In genomic region chr4:143531368-143531767, GRCh38 we compare ENCODE assay signal across 10 cellular contexts. TPM values are rescaled to one million over a fixed set of nuclear protein-coding genes. Genes with fewer than 3 reads are reported as not detected.
DNase-seq lines count a peak whose midpoint lies in the region; ATAC-seq and TF ChIP-seq lines count a peak whose summit lies in the region.
"Had no signal": no experiment of that assay in that cellular context is flagged by ENCODE, and none has a peak within 500 bp of the region (broad histone marks: within the 10 kb centered on the region; RNA-seq: fewer than 3 reads in every experiment).

No MANE protein-coding gene starts in this region.

- H3K79me2 ChIP-seq in H9 (ENCODE audit: insufficient read depth, low read length) = no peaks in the 10 kb centered on the region

- no peak for TF ChIP-seq POLR2A in right lobe of liver (IDR thresholded peaks at IDR 0.05)

- H4K20me1 ChIP-seq in H9 (ENCODE audit: control insufficient read depth, insufficient read depth, insufficient read length) = no peaks in the 10 kb centered on the region

- H3K4me1 ChIP-seq in H9 (ENCODE audit: insufficient read depth, low read length) (no peaks in the 10 kb centered on the region), right lobe of liver (no peaks in the 10 kb centered on the region)
- H3K4me1 ChIP-seq: SJCRH30 had no signal

- no peak overlapping the region for H3K14ac ChIP-seq in H9 (ENCODE audit: insufficient read depth, low read length)

- DNase-seq in EH (ENCODE audit: low read depth) = peak; percentile 36
- no peak for DNase-seq in H9
- no peak for DNase-seq in WERI-Rb-1
- DNase-seq in right lobe of liver = no peak
- DNase-seq in NCI-H1694 treated with DMSO at 0.1 percent for 48 hours (lab: John Stamatoyannopoulos, UW) = no peak
- DNase-seq in DMS114 treated with DMSO at 0.1 percent for 48 hours (lab: John Stamatoyannopoulos, UW; ENCODE audit: unreplicated experiment) = no peak
- no peak for DNase-seq in stimulated activated CD4-positive, alpha-beta T cell treated with anti-CD3 and anti-CD28 coated beads, Interleukin-4, amount 100 ng/mL, for 24 hours
- no peak for DNase-seq in stimulated activated CD4-positive, alpha-beta T cell treated with anti-CD3 and anti-CD28 coated beads, Interleukin-12 subunit alpha, Interleukin-12 subunit beta, amount 100 ng/mL, for 4 hours
- DNase-seq: effector CD4-positive, alpha-beta T cell had no signal

- H3K36me3 Mint-ChIP-seq in H9 (ENCODE audit: insufficient read depth in 1 of 3, low read depth in 3 of 3) = peaks cover 61 to 96% (median 93%) of the 10 kb centered on the region in 3 experiments

- intact Hi-C loops in right lobe of liver (cut with DNase I) = no loop called here

- H3K27me3 ChIP-seq in H9 (ENCODE audit: insufficient read depth, low read length) (no peaks in the 10 kb centered on the region), WERI-Rb-1 (ENCODE audit: insufficient read depth, low read depth, severe bottlenecking) (no peaks in the 10 kb centered on the region), right lobe of liver (no peaks in the 10 kb centered on the region)
- H3K27me3 ChIP-seq: SJCRH30 had no signal

- no peak overlapping the region for H2AK5ac ChIP-seq in H9 (ENCODE audit: insufficient read length, low read length)

- peaks cover 98% of the 10 kb centered on the region for H3K36me3 ChIP-seq in WERI-Rb-1
- H3K36me3 ChIP-seq in right lobe of liver = peaks cover 9 to 75% (median 32%) of the 10 kb centered on the region in 4 donors

- H2BK12ac ChIP-seq in H9 (ENCODE audit: insufficient read length, low read depth, low read length) = no peak overlapping the region

- no peak overlapping the region for H3K23ac ChIP-seq in H9 (ENCODE audit: insufficient read length, low read depth, low read length)

- H3K4ac ChIP-seq in H9 (ENCODE audit: low read depth, low read length) = no peak overlapping the region

- no peaks in the 10 kb centered on the region for H3K79me1 ChIP-seq in H9 (ENCODE audit: insufficient read depth, low read depth, low read length, poor library complexity, severe bottlenecking)

- H3K56ac ChIP-seq in H9 (ENCODE audit: insufficient read length, low read depth, low read length) = no peak overlapping the region

- H3K27ac ChIP-seq in H9 (ENCODE audit: insufficient read length, low read depth, low read length) (no peak overlapping the region), WERI-Rb-1 (no peak overlapping the region), right lobe of liver (no peak overlapping the region)
- H3K27ac ChIP-seq: SJCRH30 had no signal

- ATAC-seq in right lobe of liver = peak; percentile 32 to 53 (median 38)

- H3K4me3 ChIP-seq in WERI-Rb-1 (ENCODE audit: low read depth, low read length) = no peak overlapping the region
- H3K4me3 ChIP-seq in right lobe of liver = no peak overlapping the region
- H3K4me3 ChIP-seq: SJCRH30 had no signal

- TF ChIP-seq CTCF in H9 (conservative IDR thresholded peaks at IDR 0.05) (peak; percentile 49), WERI-Rb-1 (IDR thresholded peaks at IDR 0.05; ENCODE audit: low read depth, low read length) (peak; percentile 23; the same call in 1 of the 2 replicates), right lobe of liver (IDR thresholded peaks at IDR 0.05) (peak in 3 of 4 donors; percentile 40 to 46 (median 43))

- no peak overlapping the region for H4K91ac ChIP-seq in H9 (ENCODE audit: insufficient read length, low read depth, low read length)

- H3K4me2 ChIP-seq in H9 (ENCODE audit: insufficient read depth, insufficient read length, low read length) = no peak overlapping the region

- H3K9me3 Mint-ChIP-seq in H9 = no peaks in the 10 kb centered on the region

- H4K8ac ChIP-seq in H9 (replicated peaks; ENCODE audit: insufficient read length, low read depth, low read length) = no peak overlapping the region

- no peak overlapping the region for H3K9ac ChIP-seq in H9 (ENCODE audit: extremely low read depth, insufficient read length, low read length)

- no peak overlapping the region for H2BK20ac ChIP-seq in H9 (ENCODE audit: low read depth, low read length, poor library complexity, severe bottlenecking)

- H3K4me3 Mint-ChIP-seq in H9 = no peak overlapping the region

- H2BK15ac ChIP-seq in H9 (ENCODE audit: low read depth, low read length) = no peak overlapping the region

- no peaks in the 10 kb centered on the region for H3K27me3 Mint-ChIP-seq in H9 (ENCODE audit: low read depth)

- H3K27ac Mint-ChIP-seq in H9 = no peak overlapping the region

- H3K9me3 ChIP-seq in H9 (ENCODE audit: control insufficient read depth, low read depth, low read length) (no peaks in the 10 kb centered on the region), WERI-Rb-1 (ENCODE audit: severe bottlenecking) (no peaks in the 10 kb centered on the region), right lobe of liver (no peaks in the 10 kb centered on the region)
- H3K9me3 ChIP-seq: SJCRH30 had no signal

- H3K4me1 Mint-ChIP-seq in H9 = no peaks in the 10 kb centered on the region

- WGBS in H9 (ENCODE audit: extremely low coverage, insufficient read length, low lambda C conversion rate) = no CpG with 5 or more reads among the region's 1 CpG
- 53% methylated on average over 1 of the region's 1 CpG for WGBS in right lobe of liver (ENCODE audit: insufficient coverage, low coverage, low lambda C conversion rate, missing lambda C conversion rate)

- H2BK120ac ChIP-seq in H9 (ENCODE audit: low read depth, low read length, poor library complexity, severe bottlenecking) = no peak overlapping the region

- no peak overlapping the region for H3K18ac ChIP-seq in H9 (ENCODE audit: insufficient read length, low read depth, low read length)

- H4K5ac ChIP-seq in H9 (ENCODE audit: insufficient read length, low read depth, low read length) = no peak overlapping the region

- H3K23me2 ChIP-seq in H9 (ENCODE audit: insufficient read length, low read depth, low read length, poor library complexity, severe bottlenecking) = no peaks in the 10 kb centered on the region

- H3T11ph ChIP-seq in H9 (ENCODE audit: low read length) = no peak overlapping the region

- no peak overlapping the region for H2BK5ac ChIP-seq in H9 (ENCODE audit: insufficient read length, low read length)

- H2AFZ ChIP-seq in H9 (ENCODE audit: low read length) = no peak overlapping the region

RNA-seq across cellular contexts. Expression of gene SMARCA5, which starts 17.9 kb away (rescaled TPM):
- total RNA-seq in H9 (2021) = 107 and 110 TPM in 2 replicates
- 10 to 100 TPM in 5 of 6 experiments, 1 to 10 TPM in 1; 7.8 to 24.1 (median 16.7) TPM for total RNA-seq in right lobe of liver
